ENCODE assay signal across 22 cellular contexts in the genomic region with DNA sequence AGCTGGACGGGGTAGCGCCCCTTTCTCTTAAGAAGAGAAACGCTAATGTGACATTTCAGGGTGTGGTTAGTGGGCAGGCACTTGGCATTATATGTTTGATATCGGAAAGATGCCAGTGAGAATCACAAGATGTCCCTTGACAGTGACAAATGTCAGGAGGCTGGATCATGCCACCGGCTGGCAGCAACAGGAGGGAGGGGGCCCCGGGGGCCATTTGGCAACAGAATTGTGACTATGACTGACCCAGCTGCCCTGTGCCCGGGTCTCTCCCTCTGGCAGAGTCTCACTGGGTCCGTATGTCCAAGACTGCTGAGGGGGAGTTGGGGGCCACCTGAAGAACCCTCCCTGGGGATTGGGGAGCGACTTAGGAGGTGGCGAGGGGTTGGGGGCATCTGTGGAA. TPM values are rescaled to one million over a fixed set of nuclear protein-coding genes. Genes with fewer than 3 reads are reported as not detected.
"Had no signal": no experiment of that assay in that cellular context is flagged by ENCODE, and none has a peak within 500 bp of the region (broad histone marks: within the 10 kb centered on the region; RNA-seq: fewer than 3 reads in every experiment).

No MANE protein-coding gene starts in this region.

- H3K9me3 ChIP-seq: esophagus squamous epithelium, lower lobe of right lung, prostate gland, tibial artery, upper lobe of left lung, uterus had no signal

- H3K4me2 ChIP-seq: hepatocyte had no signal

- H3K27ac ChIP-seq: epithelial cell of prostate, esophagus squamous epithelium, hepatocyte, lower lobe of right lung, parathyroid adenoma, prostate gland, skin epidermis, tibial artery, upper lobe of left lung, uterus had no signal

- H3K36me3 Mint-ChIP-seq: natural killer cell treated with Interleukin-12 subunit alpha and Interleukin-12 subunit beta and Interleukin-15 and Interleukin-18, amount 100 ng/mL, for 72 hours had no signal

- H3K36me3 ChIP-seq: uterus had no signal

- H3K9me3 Mint-ChIP-seq: memory B cell; natural killer cell treated with Interleukin-12 subunit alpha and Interleukin-12 subunit beta and Interleukin-15 and Interleukin-18, amount 100 ng/mL, for 72 hours had no signal

- H3K4me3 ChIP-seq: esophagus squamous epithelium, hepatocyte, lower lobe of right lung, prostate gland, skin epidermis, tibial artery, upper lobe of left lung, uterus had no signal

- H3K27me3 ChIP-seq: esophagus squamous epithelium, hepatocyte, tibial artery, upper lobe of left lung, uterus had no signal

- H3K4me3 Mint-ChIP-seq: memory B cell; natural killer cell treated with Interleukin-12 subunit alpha and Interleukin-12 subunit beta and Interleukin-15 and Interleukin-18, amount 100 ng/mL, for 72 hours had no signal

- ATAC-seq: left lobe of liver; lower lobe of right lung; natural killer cell treated with Interleukin-12 subunit alpha and Interleukin-12 subunit beta and Interleukin-15 and Interleukin-18, amount 100 ng/mL, for 72 hours; sciatic nerve had no signal

- H3K27me3 Mint-ChIP-seq: memory B cell; natural killer cell treated with Interleukin-12 subunit alpha and Interleukin-12 subunit beta and Interleukin-15 and Interleukin-18, amount 100 ng/mL, for 72 hours had no signal

- DNase-seq: effector memory CD4-positive, alpha-beta T cell; esophagus squamous epithelium; foreskin fibroblast; lower lobe of right lung; midbrain; occipital lobe; retina; stimulated activated naive CD4-positive, alpha-beta T cell; tibial artery; uterus had no signal

- H3K27ac Mint-ChIP-seq: memory B cell; natural killer cell treated with Interleukin-12 subunit alpha and Interleukin-12 subunit beta and Interleukin-15 and Interleukin-18, amount 100 ng/mL, for 72 hours had no signal

- H2AFZ ChIP-seq: hepatocyte, parathyroid adenoma had no signal

RNA-seq across cellular contexts. Expression of gene PODNL1, which starts 18.9 kb away (rescaled TPM):
- total RNA-seq: kidney epithelial cell, left lobe of liver, occipital lobe, temporal lobe had no signal
